8 cellular contexts compared by ENCODE assay signal in the genomic region with DNA sequence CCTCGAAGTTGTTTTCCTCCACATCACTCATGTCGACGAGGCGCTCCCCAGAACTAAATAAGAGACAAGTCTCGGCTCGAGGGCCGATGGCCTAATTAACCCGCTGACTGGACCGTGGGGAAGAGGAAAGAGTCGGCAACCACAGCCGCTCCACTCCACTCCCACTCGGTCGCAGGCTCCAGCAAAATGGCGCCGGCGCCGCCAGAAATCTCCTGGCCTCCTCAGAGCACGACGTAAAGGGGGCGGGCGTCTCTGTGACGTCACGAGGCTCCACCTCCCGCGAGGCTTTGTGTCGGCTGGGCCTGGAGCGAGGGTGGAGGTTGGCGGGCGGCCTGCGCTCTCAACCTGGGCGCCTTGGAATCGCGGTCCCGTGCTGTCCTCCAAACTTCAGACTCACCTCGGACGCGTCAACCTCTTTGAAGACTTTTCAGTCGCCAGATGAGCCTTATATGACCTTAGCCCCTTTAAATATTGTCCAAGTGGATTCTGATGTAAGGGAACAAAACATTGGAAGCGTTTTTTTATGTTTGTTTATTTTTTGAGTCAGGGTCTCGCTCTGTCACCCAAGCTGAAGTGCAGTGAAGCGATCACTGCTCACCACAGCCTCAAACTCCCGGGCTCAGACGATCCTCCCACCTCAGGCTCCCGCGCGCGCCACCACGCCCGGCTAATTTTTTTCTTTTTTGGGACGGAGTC.
DNase-seq lines count a peak whose midpoint lies in the region; ATAC-seq and TF ChIP-seq lines count a peak whose summit lies in the region.

A gene (minus strand): TSS at position 188 of the 696 bp plus-strand sequence. CDS start 157 bp downstream, at position 31.

- peaks cover 45% of the 10 kb centered on the region for H3K4me1 Mint-ChIP-seq in activated naive CD4-positive, alpha-beta T cell treated with anti-CD3 and anti-CD28 coated beads, Interleukin-2, amount 50 U/mL, for 24 hours

- H3K9me3 Mint-ChIP-seq in activated naive CD4-positive, alpha-beta T cell treated with anti-CD3 and anti-CD28 coated beads, Interleukin-2, amount 50 U/mL, for 24 hours: no peaks in the 10 kb centered on the region

- H3K27ac Mint-ChIP-seq in activated naive CD4-positive, alpha-beta T cell treated with anti-CD3 and anti-CD28 coated beads, Interleukin-2, amount 50 U/mL, for 24 hours: peak within 1 kb of the TSS; percentile 100

- TF ChIP-seq CTCF in GM10266 (IDR thresholded peaks at IDR 0.05; ENCODE audit: control insufficient read depth, insufficient read depth, low read depth, missing control alignments): no peak

- peak; percentile 88 for DNase-seq in GM10266 (ENCODE audit: extremely low spot score)
- DNase-seq in NCI-H1092 treated with DMSO at 0.1 percent for 48 hours (lab: John Stamatoyannopoulos, UW): peak; percentile 96
- peak; percentile 88 for DNase-seq in SKM-1 (lab: John Stamatoyannopoulos, UW; ENCODE audit: unreplicated experiment)
- DNase-seq in germinal center (ENCODE audit: low spot score): peak; percentile 95
- peak; percentile 70 to 99 (median 94) for DNase-seq in nucleus accumbens (lab: John Stamatoyannopoulos, UW)
- DNase-seq in superior temporal gyrus (ENCODE audit: extremely low spot score): peak; percentile 99

- ATAC-seq in HG02623 (IDR thresholded peaks at IDR 0.05; ENCODE audit: unreplicated experiment): peak; percentile 87

- H3K36me3 Mint-ChIP-seq in activated naive CD4-positive, alpha-beta T cell treated with anti-CD3 and anti-CD28 coated beads, Interleukin-2, amount 50 U/mL, for 24 hours: peaks cover 10% of the 10 kb centered on the region

- H3K4me3 Mint-ChIP-seq in activated naive CD4-positive, alpha-beta T cell treated with anti-CD3 and anti-CD28 coated beads, Interleukin-2, amount 50 U/mL, for 24 hours: peak within 1 kb of the TSS; percentile 97

- H3K27me3 Mint-ChIP-seq in activated naive CD4-positive, alpha-beta T cell treated with anti-CD3 and anti-CD28 coated beads, Interleukin-2, amount 50 U/mL, for 24 hours: no peaks in the 10 kb centered on the region

Comparison
In these comparisons a context has a peak if more than half of its experiments do, and no peak if none do; other contexts are left out.
1. Peak in every context shown above with its lines: DNase-seq and ATAC-seq.